Comparison of ENCODE assay signal across 15 cellular contexts in genomic region chr4:78534286-78534955, GRCh38. TPM values are rescaled to one million over a fixed set of nuclear protein-coding genes. Genes with fewer than 3 reads are reported as not detected.
DNase-seq lines count a peak whose midpoint lies in the region; ATAC-seq and TF ChIP-seq lines count a peak whose summit lies in the region.
"Had no signal": no experiment of that assay in that cellular context is flagged by ENCODE, and none has a peak within 500 bp of the region (broad histone marks: within the 10 kb centered on the region; RNA-seq: fewer than 3 reads in every experiment).

No MANE protein-coding gene starts in this region.

- no peaks in the 10 kb centered on the region for H3K79me2 ChIP-seq in GM23248 (ENCODE audit: insufficient read depth)
- H3K79me2 ChIP-seq in PC-9 (ENCODE audit: low read depth): no peaks in the 10 kb centered on the region
- no peaks in the 10 kb centered on the region for H3K79me2 ChIP-seq in neural progenitor cell (ENCODE audit: low read depth)

- H3K9me3 Mint-ChIP-seq in neural progenitor cell (peaks cover 2% of the 10 kb centered on the region), endothelial cell (ENCODE audit: unreplicated experiment) (no peaks in the 10 kb centered on the region)

- H3K4me2 ChIP-seq in GM23248 (ENCODE audit: unreplicated experiment) (no peak overlapping the region), PC-9 (peak overlapping the region; percentile 50), neural progenitor cell (no peak overlapping the region)

- H3K27me3 Mint-ChIP-seq in neural progenitor cell (ENCODE audit: insufficient read depth, low read depth) (no peaks in the 10 kb centered on the region), endothelial cell (ENCODE audit: unreplicated experiment) (peaks cover 9% of the 10 kb centered on the region)

- CTCF ChIA-PET in PC-9 (lab: Charles Lee): interaction anchor here (0.7 kb wide), 1 partner anchor 17 kb away, joined by 3 read pairs; no protein-coding TSS in a partner anchor

- H3K27me3 ChIP-seq in GM23248 (replicated peaks; ENCODE audit: insufficient read depth): no peaks in the 10 kb centered on the region
- H3K27me3 ChIP-seq in PC-9 (ENCODE audit: insufficient read depth, low read depth): no peaks in the 10 kb centered on the region
- H3K27me3 ChIP-seq in neural progenitor cell: no peaks in the 10 kb centered on the region
- H3K27me3 ChIP-seq: gastrocnemius medialis had no signal

- ATAC-seq in GM19324 (IDR thresholded peaks at IDR 0.05; ENCODE audit: low FRiP score, unreplicated experiment) (no peak), left cardiac atrium (no peak), GM21717 (IDR thresholded peaks at IDR 0.05; ENCODE audit: unreplicated experiment) (no peak)
- ATAC-seq: gastrocnemius medialis had no signal

- H3K9me2 ChIP-seq in GM23248 (ENCODE audit: insufficient read depth) (no peaks in the 10 kb centered on the region), PC-9 (ENCODE audit: insufficient read depth) (no peaks in the 10 kb centered on the region)

- H3K27ac Mint-ChIP-seq in neural progenitor cell (no peak overlapping the region), endothelial cell (ENCODE audit: unreplicated experiment) (no peak overlapping the region)

- H3F3A ChIP-seq in GM23248 (ENCODE audit: insufficient read depth) (peaks cover 4% of the 10 kb centered on the region; the same call in 1 of the 2 replicates), PC-9 (ENCODE audit: insufficient read depth, low read depth) (peaks cover 22% of the 10 kb centered on the region), neural progenitor cell (ENCODE audit: low read depth) (no peaks in the 10 kb centered on the region)

- H4K20me1 ChIP-seq in GM23248 (ENCODE audit: insufficient read depth): no peaks in the 10 kb centered on the region
- no peaks in the 10 kb centered on the region for H4K20me1 ChIP-seq in PC-9 (ENCODE audit: insufficient read depth)
- H4K20me1 ChIP-seq in neural progenitor cell (ENCODE audit: low read depth): no peaks in the 10 kb centered on the region

- peaks cover 4% of the 10 kb centered on the region for H3K4me1 Mint-ChIP-seq in neural progenitor cell
- peaks cover 45% of the 10 kb centered on the region for H3K4me1 Mint-ChIP-seq in endothelial cell (ENCODE audit: unreplicated experiment)
- H3K4me1 Mint-ChIP-seq: CD4-positive, alpha-beta memory T cell had no signal

- H3K4me3 Mint-ChIP-seq in neural progenitor cell: no peak overlapping the region
- no peak overlapping the region for H3K4me3 Mint-ChIP-seq in endothelial cell (ENCODE audit: unreplicated experiment)
- H3K4me3 Mint-ChIP-seq: CD4-positive, alpha-beta memory T cell; neural crest cell had no signal

- in situ Hi-C loops in GM23248 (cut with MboI): no loop called here

- H3K9ac ChIP-seq in GM23248 (no peak overlapping the region), neural progenitor cell (no peak overlapping the region)

- peaks cover 14% of the 10 kb centered on the region for H3K4me1 ChIP-seq in GM23248 (ENCODE audit: insufficient read depth)
- H3K4me1 ChIP-seq in PC-9 (replicated peaks; ENCODE audit: insufficient read depth): peaks cover 46% of the 10 kb centered on the region
- H3K4me1 ChIP-seq in neural progenitor cell: peaks cover 7% of the 10 kb centered on the region
- H3K4me1 ChIP-seq: gastrocnemius medialis had no signal

- DNase-seq in GM23248 (peak; percentile 44), PC-9 (peak; percentile 61 to 91), epithelial cell of prostate (ENCODE audit: low read depth, low spot score) (peak; percentile 73), neural progenitor cell (ENCODE audit: low spot score) (peak; percentile 26), endothelial cell (ENCODE audit: low spot score) (no peak), left cardiac atrium (no peak)
- DNase-seq: activated CD4-positive, alpha-beta T cell treated with anti-CD3 and anti-CD28 coated beads for 48 hours; CD4-positive, alpha-beta memory T cell; gastrocnemius medialis; NCI-H2029 treated with DMSO at 0.1 percent for 48 hours; NCI-H748 treated with DMSO at 0.1 percent for 48 hours; OCI-M1 had no signal

- intact Hi-C loops in PC-9 (cut with micrococcal nuclease; ENCODE audit: unreplicated experiment): loop anchor here (5.0 kb wide), 1 partner anchor 33 kb away; no protein-coding TSS in a partner anchor
- intact Hi-C loops in left cardiac atrium (cut with DNase I): no loop called here

- H3K36me3 Mint-ChIP-seq in neural progenitor cell (peaks cover 13% of the 10 kb centered on the region), endothelial cell (ENCODE audit: low read depth, unreplicated experiment) (peaks cover 28% of the 10 kb centered on the region)
- H3K36me3 Mint-ChIP-seq: CD4-positive, alpha-beta memory T cell had no signal

- H3K4me3 ChIP-seq in GM23248 (no peak overlapping the region), PC-9 (no peak overlapping the region), neural progenitor cell (no peak overlapping the region)
- H3K4me3 ChIP-seq: gastrocnemius medialis had no signal

- 0 out of 2 replicates have a peak overlapping the region, but pooled peaks have one; percentile 11 for H3K27ac ChIP-seq in GM23248
- H3K27ac ChIP-seq in PC-9: peak overlapping the region; percentile 91
- peak overlapping the region; percentile 97 for H3K27ac ChIP-seq in epithelial cell of prostate
- no peak overlapping the region for H3K27ac ChIP-seq in neural progenitor cell
- H3K27ac ChIP-seq: gastrocnemius medialis had no signal

- H3K9me3 ChIP-seq in GM23248 (ENCODE audit: low read depth) (no peaks in the 10 kb centered on the region), PC-9 (ENCODE audit: insufficient read depth, low read depth) (no peaks in the 10 kb centered on the region), neural progenitor cell (ENCODE audit: low read depth) (no peaks in the 10 kb centered on the region)
- H3K9me3 ChIP-seq: gastrocnemius medialis had no signal

- no TSS peak for BruUV-seq in PC-9 (replicated peaks; lab: Mats Ljungman, UMichigan)

- no peak overlapping the region for H2AFZ ChIP-seq in GM23248
- no peak overlapping the region for H2AFZ ChIP-seq in PC-9
- H2AFZ ChIP-seq in neural progenitor cell (replicated peaks): no peak overlapping the region

- POLR2A ChIA-PET in PC-9 (lab: Charles Lee; ENCODE audit: unreplicated experiment): interaction anchor here (0.5 to 0.9 kb wide), 9 partner anchors 9 to 478 kb away, joined by 4 to 21 read pairs (median 6); partner anchors contain the start of gene ANXA3

- TF ChIP-seq CTCF in PC-9 (conservative IDR thresholded peaks at IDR 0.05) (no peak), neural progenitor cell (IDR thresholded peaks at IDR 0.05) (no peak), endothelial cell (IDR thresholded peaks at IDR 0.05; ENCODE audit: unreplicated experiment) (no peak)

- 84 to 97% methylated on average over 4 of the region's 4 CpGs for WGBS in GM23248 (ENCODE audit: low coverage in 1 of 2, low lambda C conversion rate in 2 of 2, missing lambda C conversion rate in 2 of 2), 2 experiments

- H3K36me3 ChIP-seq in GM23248 (ENCODE audit: low read depth) (no peaks in the 10 kb centered on the region), PC-9 (ENCODE audit: low read depth) (no peaks in the 10 kb centered on the region), neural progenitor cell (no peaks in the 10 kb centered on the region)
- H3K36me3 ChIP-seq: gastrocnemius medialis had no signal

RNA-seq across cellular contexts. Expression of gene ANXA3, which starts 17.1 kb away (rescaled TPM):
- 1.1 and 3.6 TPM in 2 replicates for total RNA-seq in GM23248 (2014; rRNA removed; shearing (Covaris generic))
- 2.8 and 4.3 TPM in 2 replicates for polyA plus RNA-seq in GM23248 (2016; fragmentation: Nextera tagmentation; extraction: Ambion mirVana)
- total RNA-seq in PC-9 (2021) (139 and 140 TPM in 2 replicates), neural progenitor cell (ENCODE audit: low replicate concordance) (1.7 and 1.9 TPM in 2 replicates), endothelial cell (ENCODE audit: unreplicated experiment) (30.4 TPM), left cardiac atrium (10 to 100 TPM; 27.1 to 59.2 TPM)
- total RNA-seq: CD4-positive, alpha-beta memory T cell; neural crest cell had no signal
- polyA plus RNA-seq: CD4-positive, alpha-beta memory T cell had no signal

Comparison
In these comparisons a context has a peak if more than half of its experiments do, and no peak if none do; other contexts are left out.
1. DNase-seq: peak in GM23248 (single experiment), PC-9 (2 of 2), epithelial cell of prostate (single experiment) and neural progenitor cell (single experiment); none in endothelial cell (single experiment) and left cardiac atrium (single experiment).